Comparison of ENCODE assay signal across 14 cellular contexts in genomic region chr3:25843332-25843731, GRCh38. TPM values are rescaled to one million over a fixed set of nuclear protein-coding genes. Genes with fewer than 3 reads are reported as not detected.
DNase-seq lines count a peak whose midpoint lies in the region; ATAC-seq and TF ChIP-seq lines count a peak whose summit lies in the region.
"Had no signal": no experiment of that assay in that cellular context is flagged by ENCODE, and none has a peak within 500 bp of the region (broad histone marks: within the 10 kb centered on the region; RNA-seq: fewer than 3 reads in every experiment).

No MANE protein-coding gene starts in this region.

- H3K36me3 ChIP-seq in HEK293 (ENCODE audit: control insufficient read depth in 2 of 2, insufficient read depth in 1 of 2, low read length in 2 of 2) = no peaks in the 10 kb centered on the region
- H3K36me3 ChIP-seq in PC-9 (ENCODE audit: low read depth) = no peaks in the 10 kb centered on the region
- no peaks in the 10 kb centered on the region for H3K36me3 ChIP-seq in gastrocnemius medialis
- H3K36me3 ChIP-seq: SJSA1 had no signal

- H3K27ac Mint-ChIP-seq in glutamatergic neuron (ENCODE audit: unreplicated experiment) = no peak overlapping the region
- H3K27ac Mint-ChIP-seq: stimulated activated naive CD8-positive, alpha-beta T cell treated with anti-CD3 and anti-CD28 coated beads, Interleukin-15, Interleukin-2, amounts not matched to agents 100 ng/mL and 50 ng/mL, for 24 hours had no signal

- H3K4me3 ChIP-seq in HEK293 (ENCODE audit: low read depth, low read length) (no peak overlapping the region), PC-9 (no peak overlapping the region), fibroblast of mammary gland (ENCODE audit: control insufficient read depth, low read depth, low read length) (no peak overlapping the region), gastrocnemius medialis (no peak overlapping the region)
- H3K4me3 ChIP-seq: SJSA1 had no signal

- no peak overlapping the region for H3K4me2 ChIP-seq in PC-9

- CTCF ChIA-PET in HEK293 (lab: Yijun Ruan, JAX) (no interaction called here), PC-9 (lab: Charles Lee) (no interaction called here)

- no peak overlapping the region for H3K4me3 Mint-ChIP-seq in glutamatergic neuron (ENCODE audit: unreplicated experiment)
- H3K4me3 Mint-ChIP-seq: stimulated activated naive CD8-positive, alpha-beta T cell treated with anti-CD3 and anti-CD28 coated beads, Interleukin-15, Interleukin-2, amounts not matched to agents 100 ng/mL and 50 ng/mL, for 24 hours had no signal

- H3F3A ChIP-seq in PC-9 (ENCODE audit: insufficient read depth, low read depth) = no peaks in the 10 kb centered on the region

- H3K4me1 ChIP-seq in HEK293 (ENCODE audit: control insufficient read depth, insufficient read depth, low read length) (no peaks in the 10 kb centered on the region), PC-9 (replicated peaks; ENCODE audit: insufficient read depth) (no peaks in the 10 kb centered on the region), gastrocnemius medialis (no peaks in the 10 kb centered on the region)
- H3K4me1 ChIP-seq: SJSA1 had no signal

- BruUV-seq in PC-9 (replicated peaks; lab: Mats Ljungman, UMichigan) = no TSS peak

- no peaks in the 10 kb centered on the region for H3K27me3 Mint-ChIP-seq in glutamatergic neuron (ENCODE audit: unreplicated experiment)
- H3K27me3 Mint-ChIP-seq: stimulated activated naive CD8-positive, alpha-beta T cell treated with anti-CD3 and anti-CD28 coated beads, Interleukin-15, Interleukin-2, amounts not matched to agents 100 ng/mL and 50 ng/mL, for 24 hours had no signal

- H3K9me3 Mint-ChIP-seq in glutamatergic neuron (ENCODE audit: unreplicated experiment) = no peaks in the 10 kb centered on the region
- H3K9me3 Mint-ChIP-seq: stimulated activated naive CD8-positive, alpha-beta T cell treated with anti-CD3 and anti-CD28 coated beads, Interleukin-15, Interleukin-2, amounts not matched to agents 100 ng/mL and 50 ng/mL, for 24 hours had no signal

- H3K27me3 ChIP-seq in PC-9 (ENCODE audit: insufficient read depth, low read depth) (no peaks in the 10 kb centered on the region), gastrocnemius medialis (no peaks in the 10 kb centered on the region)
- H3K27me3 ChIP-seq: SJSA1 had no signal

- POLR2A ChIA-PET in HEK293 (lab: Yijun Ruan, JAX) = no interaction called here
- POLR2A ChIA-PET in PC-9 (lab: Charles Lee; ENCODE audit: unreplicated experiment) = no interaction called here

- H3K36me3 Mint-ChIP-seq in glutamatergic neuron (ENCODE audit: unreplicated experiment) = no peaks in the 10 kb centered on the region

- TF ChIP-seq CTCF in HEK293 (tag by site-specific recombination; IDR thresholded peaks at IDR 0.05) = no peak
- TF ChIP-seq CTCF in PC-9 (conservative IDR thresholded peaks at IDR 0.05) = peak; percentile 45
- no peak for TF ChIP-seq CTCF in fibroblast of mammary gland (conservative IDR thresholded peaks at IDR 0.05; ENCODE audit: control insufficient read depth, insufficient read depth, low read depth, low read length)
- peak in 3 of 5 experiments; percentile 11 to 41 (median 21) for TF ChIP-seq CTCF in gastrocnemius medialis (IDR thresholded peaks at IDR 0.05 in 4 of 5, conservative IDR thresholded peaks at IDR 0.05 in 1 of 5)
- no peak for TF ChIP-seq CTCF in glutamatergic neuron (IDR thresholded peaks at IDR 0.05; ENCODE audit: partially characterized antibody, unreplicated experiment)

- ATAC-seq in gastrocnemius medialis = no peak
- no peak for ATAC-seq in GM19395 (IDR thresholded peaks at IDR 0.05; ENCODE audit: unreplicated experiment)

- no peak for TF ChIP-seq POLR2A in gastrocnemius medialis (IDR thresholded peaks at IDR 0.05)

- H3K9me3 ChIP-seq in HEK293 (ENCODE audit: control insufficient read depth, insufficient read depth, low read depth, low read length) = no peaks in the 10 kb centered on the region
- H3K9me3 ChIP-seq in PC-9 (ENCODE audit: insufficient read depth, low read depth) = no peaks in the 10 kb centered on the region; the same call in 1 of the 2 replicates
- no peaks in the 10 kb centered on the region for H3K9me3 ChIP-seq in gastrocnemius medialis
- H3K9me3 ChIP-seq: SJSA1 had no signal

- no peak overlapping the region for H2AFZ ChIP-seq in PC-9

- H4K20me1 ChIP-seq in PC-9 (ENCODE audit: insufficient read depth) = no peaks in the 10 kb centered on the region; the same call in 1 of the 2 replicates

- in situ Hi-C loops in gastrocnemius medialis (cut with MboI; ENCODE audit: low sequenced_read_pairs in 4 of 4) = loop anchor here (10.0 to 25.0 kb wide), 2 partner anchors 869 to 871 kb away; no protein-coding TSS in a partner anchor

- no peak for DNase-seq in PC-9
- peak; percentile 22 for DNase-seq in fibroblast of mammary gland (ENCODE audit: low read depth)
- no peak for DNase-seq in gastrocnemius medialis
- no peak for DNase-seq in glutamatergic neuron
- DNase-seq in DMS 273 treated with DMSO at 0.1 percent for 48 hours (lab: John Stamatoyannopoulos, UW) = no peak
- DNase-seq: activated CD4-positive, CD25-positive, alpha-beta regulatory T cell; central memory CD4-positive, alpha-beta T cell; DMS153; nucleus accumbens; stimulated activated CD4-positive, alpha-beta T cell treated with anti-CD3 and anti-CD28 coated beads, Interleukin-1b, Interleukin-23, amount 100 ng/mL, for 48 hours had no signal

- no peaks in the 10 kb centered on the region for H3K4me1 Mint-ChIP-seq in glutamatergic neuron (ENCODE audit: low read depth, unreplicated experiment)

- H3K9me2 ChIP-seq in PC-9 (ENCODE audit: insufficient read depth) = no peaks in the 10 kb centered on the region

- H3K79me2 ChIP-seq in PC-9 (ENCODE audit: low read depth) = no peaks in the 10 kb centered on the region

- no peak overlapping the region for H3K27ac ChIP-seq in HEK293 (ENCODE audit: extremely low read depth, low read depth, low read length)
- H3K27ac ChIP-seq in PC-9 = no peak overlapping the region
- H3K27ac ChIP-seq in gastrocnemius medialis = no peak overlapping the region
- H3K27ac ChIP-seq: SJSA1 had no signal

- intact Hi-C loops in PC-9 (cut with micrococcal nuclease; ENCODE audit: unreplicated experiment) (loop anchor here (5.0 kb wide), 2 partner anchors 119 to 869 kb away; no protein-coding TSS in a partner anchor), gastrocnemius medialis (cut with DNase I; ENCODE audit: low total_unique reads) (loop anchor here (5.0 kb wide), 1 partner anchor 274 kb away; no protein-coding TSS in a partner anchor)

TF ChIP-seq in HEK293, 187 proteins besides CTCF, POLR2A, EP300 and RAD21:
- TF ChIP-seq ZNF677 (tag by site-specific recombination; IDR thresholded peaks at IDR 0.05) (no peak), ZNF654 (tag by site-specific recombination; IDR thresholded peaks at IDR 0.05; ENCODE audit: low read depth) (peak; percentile 18; the same call in 1 of the 2 replicates), ZNF292 (tag by site-specific recombination; IDR thresholded peaks at IDR 0.05; ENCODE audit: borderline replicate concordance, low read depth) (no peak), FEZF1 (tag by site-specific recombination; IDR thresholded peaks at IDR 0.05) (no peak)
- TF ChIP-seq, protein P1, sequence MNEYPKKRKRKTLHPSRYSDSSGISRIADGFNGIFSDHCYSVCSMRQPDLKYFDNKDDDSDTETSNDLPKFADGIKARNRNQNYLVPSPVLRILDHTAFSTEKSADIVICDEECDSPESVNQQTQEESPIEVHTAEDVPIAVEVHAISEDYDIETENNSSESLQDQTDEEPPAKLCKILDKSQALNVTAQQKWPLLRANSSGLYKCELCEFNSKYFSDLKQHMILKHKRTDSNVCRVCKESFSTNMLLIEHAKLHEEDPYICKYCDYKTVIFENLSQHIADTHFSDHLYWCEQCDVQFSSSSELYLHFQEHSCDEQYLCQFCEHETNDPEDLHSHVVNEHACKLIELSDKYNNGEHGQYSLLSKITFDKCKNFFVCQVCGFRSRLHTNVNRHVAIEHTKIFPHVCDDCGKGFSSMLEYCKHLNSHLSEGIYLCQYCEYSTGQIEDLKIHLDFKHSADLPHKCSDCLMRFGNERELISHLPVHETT (tag by site-specific recombination; IDR thresholded peaks at IDR 0.05) = no peak
TF ChIP-seq in HEK293: peak in this region for 1.

RNA-seq across cellular contexts. Expression of gene OXSM, which starts 53.4 kb away (rescaled TPM):
- total RNA-seq in PC-9 (2021) (11.6 and 13.8 TPM in 2 replicates), gastrocnemius medialis (10 to 100 TPM in 3 of 4 donors, 1 to 10 TPM in 1; 5.9 to 26.3 (median 13.3) TPM), glutamatergic neuron (ENCODE audit: unreplicated experiment) (9.3 TPM)

Comparison
In these comparisons a context has a peak if more than half of its experiments do, and no peak if none do; other contexts are left out.
1. CTCF ChIP-seq: peak in PC-9 (single experiment) and gastrocnemius medialis (3 of 5); none in HEK293 (single experiment), fibroblast of mammary gland (single experiment) and glutamatergic neuron (single experiment).